Comparison of ENCODE assay signal across 8 cellular contexts in genomic region chr1:41622859-41623732, GRCh38.
DNase-seq lines count a peak whose midpoint lies in the region; ATAC-seq and TF ChIP-seq lines count a peak whose summit lies in the region.

No MANE protein-coding gene starts in this region.

- no peak overlapping the region for H3K4me3 ChIP-seq in Caco-2 (ENCODE audit: low read depth, low read length)

- H3K27ac Mint-ChIP-seq in Caco-2 (ENCODE audit: unreplicated experiment) (peak overlapping the region; percentile 80), endothelial cell (ENCODE audit: unreplicated experiment) (no peak overlapping the region)

- H3K9me3 Mint-ChIP-seq in Caco-2 (ENCODE audit: unreplicated experiment) (no peaks in the 10 kb centered on the region), endothelial cell (ENCODE audit: unreplicated experiment) (no peaks in the 10 kb centered on the region)

- no peaks in the 10 kb centered on the region for H3K27me3 Mint-ChIP-seq in Caco-2 (ENCODE audit: insufficient read depth, unreplicated experiment)
- H3K27me3 Mint-ChIP-seq in endothelial cell (ENCODE audit: unreplicated experiment), result peaks cover 5% of the 10 kb centered on the region

- CTCF ChIA-PET in Caco-2 (lab: Charles Lee), result no interaction called here

- H3K4me1 Mint-ChIP-seq in Caco-2 (ENCODE audit: low read depth, unreplicated experiment), result peaks cover 18% of the 10 kb centered on the region
- peaks cover 5% of the 10 kb centered on the region for H3K4me1 Mint-ChIP-seq in endothelial cell (ENCODE audit: unreplicated experiment)

- TF ChIP-seq CTCF in Caco-2 (IDR thresholded peaks at IDR 0.05; ENCODE audit: insufficient read depth in 1 of 2, low read depth in 1 of 2, low read length in 1 of 2, severe bottlenecking in 1 of 2, unreplicated experiment in 1 of 2), result no peak
- no peak for TF ChIP-seq CTCF in endothelial cell (IDR thresholded peaks at IDR 0.05; ENCODE audit: unreplicated experiment)

- H3K36me3 Mint-ChIP-seq in Caco-2 (ENCODE audit: insufficient read depth, unreplicated experiment) (no peaks in the 10 kb centered on the region), endothelial cell (ENCODE audit: low read depth, unreplicated experiment) (peaks cover 5% of the 10 kb centered on the region)

- no TSS peak for BruUV-seq in Caco-2 (replicated peaks; lab: Mats Ljungman, UMichigan)

- intact Hi-C loops in Caco-2 (cut with micrococcal nuclease; ENCODE audit: unreplicated experiment), result no loop called here

- ATAC-seq in GM19324 (IDR thresholded peaks at IDR 0.05; ENCODE audit: low FRiP score, unreplicated experiment), result peak; percentile 64
- ATAC-seq in HG03159 (IDR thresholded peaks at IDR 0.05; ENCODE audit: unreplicated experiment), result peak; percentile 75

- peaks cover 18% of the 10 kb centered on the region for H3K4me1 ChIP-seq in Caco-2

- POLR2A ChIA-PET in Caco-2 (lab: Charles Lee), result no interaction called here

- H3K27me3 ChIP-seq in Caco-2 (replicated peaks; ENCODE audit: control insufficient read depth, insufficient read depth, low read length), result no peaks in the 10 kb centered on the region

- H3K4me3 Mint-ChIP-seq in Caco-2 (ENCODE audit: unreplicated experiment) (peak overlapping the region; percentile 53), endothelial cell (ENCODE audit: unreplicated experiment) (no peak overlapping the region)

- no peaks in the 10 kb centered on the region for H3K36me3 ChIP-seq in Caco-2 (ENCODE audit: control insufficient read depth, insufficient read depth, low read length)

- no peaks in the 10 kb centered on the region for H3K9me3 ChIP-seq in Caco-2

- no peak for DNase-seq in Caco-2
- DNase-seq in amniotic epithelial cell (ENCODE audit: low read depth), result peak; percentile 47
- DNase-seq in NCI-H1694 treated with DMSO at 0.1 percent for 48 hours (lab: John Stamatoyannopoulos, UW), result no peak
- no peak for DNase-seq in endothelial cell (ENCODE audit: low spot score)
- no peak for DNase-seq in activated naive CD4-positive, alpha-beta T cell (lab: John Stamatoyannopoulos, UW)
- no peak for DNase-seq in NOMO-1 (lab: John Stamatoyannopoulos, UW; ENCODE audit: unreplicated experiment in 2 of 2)
